In the genomic region with DNA sequence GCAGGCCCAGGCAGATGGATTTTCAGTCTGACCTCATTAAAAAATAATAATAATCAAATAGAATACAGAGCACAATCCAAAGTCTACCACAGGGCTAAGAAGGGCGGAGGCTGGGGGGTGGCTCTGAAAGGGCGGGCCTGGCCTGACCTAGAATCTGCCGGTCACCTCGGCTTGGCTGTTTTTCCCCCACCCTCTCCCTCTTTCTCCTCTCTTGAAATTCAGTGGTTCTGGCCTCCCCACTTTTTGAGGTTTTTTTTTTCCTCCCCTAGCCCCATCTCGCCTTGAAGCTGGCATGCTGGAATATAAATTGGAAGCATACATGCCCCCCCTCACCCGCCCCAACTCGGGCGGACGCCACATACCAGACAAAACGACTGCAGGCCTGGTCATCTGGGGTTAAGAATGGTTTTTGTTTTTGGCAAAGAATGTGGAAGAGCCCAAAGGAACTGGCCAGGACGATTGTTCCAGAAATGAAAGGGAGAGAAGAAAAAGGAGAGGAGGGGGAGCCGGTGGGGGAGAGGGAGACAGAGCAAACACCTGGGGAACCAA, we compare ENCODE assay signal across 14 cellular contexts. TPM values are rescaled to one million over a fixed set of nuclear protein-coding genes. Genes with fewer than 3 reads are reported as not detected.
DNase-seq lines count a peak whose midpoint lies in the region; ATAC-seq and TF ChIP-seq lines count a peak whose summit lies in the region.
"Had no signal": no experiment of that assay in that cellular context is flagged by ENCODE, and none has a peak within 500 bp of the region (broad histone marks: within the 10 kb centered on the region; RNA-seq: fewer than 3 reads in every experiment).

No MANE protein-coding gene starts in this region.

- no peak overlapping the region for H3K9ac ChIP-seq in H9 (ENCODE audit: extremely low read depth, insufficient read length, low read length)

- peak overlapping the region in 1 of 2 experiments; percentile 75; a peak in 3 of 5 replicates for H3K4me3 Mint-ChIP-seq in H9
- H3K4me3 Mint-ChIP-seq: stimulated activated effector memory CD8-positive, alpha-beta T cell treated with anti-CD3 and anti-CD28 coated beads, Interleukin-12 subunit alpha, Interleukin-12 subunit beta, amount 100 ng/mL, for 72 hours had no signal

- H3K4me3 ChIP-seq in esophagus (ENCODE audit: low read depth in 1 of 2, low read length in 2 of 2) (no peak overlapping the region), muscle layer of duodenum (ENCODE audit: low read depth in 1 of 2, low read length in 2 of 2) (no peak overlapping the region), thyroid gland (replicated peaks in 1 of 3) (no peak overlapping the region)

- H2BK120ac ChIP-seq in H9 (ENCODE audit: low read depth, low read length, poor library complexity, severe bottlenecking) = no peak overlapping the region

- TF ChIP-seq POLR2A in thyroid gland (IDR thresholded peaks at IDR 0.05) = no peak

- H3K9me3 ChIP-seq in H9 (ENCODE audit: control insufficient read depth, low read depth, low read length) (no peaks in the 10 kb centered on the region), esophagus (ENCODE audit: control insufficient read depth in 2 of 2, insufficient read depth in 1 of 2, low read depth in 1 of 2, low read length in 1 of 2) (no peaks in the 10 kb centered on the region), muscle layer of duodenum (ENCODE audit: control insufficient read depth in 1 of 2, low read length in 2 of 2) (no peaks in the 10 kb centered on the region), thyroid gland (no peaks in the 10 kb centered on the region)

- H3T11ph ChIP-seq in H9 (ENCODE audit: low read length) = no peak overlapping the region

- no peaks in the 10 kb centered on the region for H3K27me3 ChIP-seq in H9 (ENCODE audit: insufficient read depth, low read length)
- no peaks in the 10 kb centered on the region for H3K27me3 ChIP-seq in esophagus (ENCODE audit: control insufficient read depth in 1 of 2, insufficient read depth in 2 of 2, low read length in 2 of 2)
- H3K27me3 ChIP-seq in muscle layer of duodenum (ENCODE audit: low read depth, low read length) = peaks cover 4% of the 10 kb centered on the region
- H3K27me3 ChIP-seq in thyroid gland = no peaks in the 10 kb centered on the region

- DNase-seq in H9 (no peak), thyroid gland (no peak)
- DNase-seq in activated CD8-positive, alpha-beta memory T cell treated with anti-CD3 and anti-CD28 coated beads for 24 hours = no peak
- DNase-seq: erythroblast; MV-4-11; stimulated activated CD4-positive, alpha-beta T cell treated with anti-CD3 and anti-CD28 coated beads, Interleukin-2, amount 100 ng/mL, for 24 hours had no signal

- H4K8ac ChIP-seq in H9 (replicated peaks; ENCODE audit: insufficient read length, low read depth, low read length) = no peak overlapping the region

- peaks cover 2% of the 10 kb centered on the region; the same call in 1 of the 2 replicates for H3K27me3 Mint-ChIP-seq in H9 (ENCODE audit: low read depth)

- no peak overlapping the region for H3K56ac ChIP-seq in H9 (ENCODE audit: insufficient read length, low read depth, low read length)

- TF ChIP-seq CTCF in H9 (conservative IDR thresholded peaks at IDR 0.05) (no peak), thyroid gland (IDR thresholded peaks at IDR 0.05) (no peak)

- H4K5ac ChIP-seq in H9 (ENCODE audit: insufficient read length, low read depth, low read length) = no peak overlapping the region

- no peak overlapping the region for H2BK20ac ChIP-seq in H9 (ENCODE audit: low read depth, low read length, poor library complexity, severe bottlenecking)

- H4K20me1 ChIP-seq in H9 (ENCODE audit: control insufficient read depth, insufficient read depth, insufficient read length) = no peaks in the 10 kb centered on the region

- no peak overlapping the region for H3K23ac ChIP-seq in H9 (ENCODE audit: insufficient read length, low read depth, low read length)

- peaks cover 0 to 6% of the 10 kb centered on the region in 2 experiments; a peak in 3 of 5 replicates for H3K9me3 Mint-ChIP-seq in H9
- H3K9me3 Mint-ChIP-seq: stimulated activated effector memory CD8-positive, alpha-beta T cell treated with anti-CD3 and anti-CD28 coated beads, Interleukin-12 subunit alpha, Interleukin-12 subunit beta, amount 100 ng/mL, for 72 hours had no signal

- WGBS in H9 (ENCODE audit: extremely low coverage, insufficient read length, low lambda C conversion rate) = no CpG with 5 or more reads among the region's 12 CpGs
- 40 to 49% methylated on average over 12 of the region's 12 CpGs for WGBS in esophagus, 2 donors
- WGBS in thyroid gland, 2 donors = 50 to 56% methylated on average over 12 of the region's 12 CpGs

- H3K4me2 ChIP-seq in H9 (ENCODE audit: insufficient read depth, insufficient read length, low read length) = peak overlapping the region; percentile 14

- no peak overlapping the region for H4K91ac ChIP-seq in H9 (ENCODE audit: insufficient read length, low read depth, low read length)

- H3K18ac ChIP-seq in H9 (ENCODE audit: insufficient read length, low read depth, low read length) = no peak overlapping the region

- no peaks in the 10 kb centered on the region; the same call in 1 of the 2 replicates for H3K4me1 ChIP-seq in H9 (ENCODE audit: insufficient read depth, low read length)
- H3K4me1 ChIP-seq in esophagus (ENCODE audit: control insufficient read depth in 2 of 2, insufficient read depth in 2 of 2, low read length in 1 of 2) = peaks cover 3 to 4% of the 10 kb centered on the region in 2 donors
- peaks cover 0 to 44% of the 10 kb centered on the region in 2 donors for H3K4me1 ChIP-seq in muscle layer of duodenum (ENCODE audit: control insufficient read depth in 1 of 2, insufficient read depth in 2 of 2, low read length in 2 of 2)
- H3K4me1 ChIP-seq in thyroid gland = peaks cover 0 to 4% of the 10 kb centered on the region in 2 donors

- ATAC-seq in HG02870 (IDR thresholded peaks at IDR 0.05; ENCODE audit: unreplicated experiment) (no peak), HG03280 (IDR thresholded peaks at IDR 0.05; ENCODE audit: unreplicated experiment) (no peak), GM21723 (IDR thresholded peaks at IDR 0.05; ENCODE audit: unreplicated experiment) (no peak)
- ATAC-seq: activated CD4-positive, CD25-positive, alpha-beta regulatory T cell treated with anti-CD3 and anti-CD28 coated beads, Interleukin-2, amount 50 U/mL, for 24 hours; stimulated activated effector memory CD8-positive, alpha-beta T cell treated with anti-CD3 and anti-CD28 coated beads, Interleukin-12 subunit alpha, Interleukin-12 subunit beta, amount 100 ng/mL, for 72 hours had no signal

- no peaks in the 10 kb centered on the region for H3K36me3 ChIP-seq in esophagus (ENCODE audit: control insufficient read depth in 2 of 2, insufficient read depth in 2 of 2, low read length in 1 of 2)
- no peaks in the 10 kb centered on the region for H3K36me3 ChIP-seq in muscle layer of duodenum (ENCODE audit: control insufficient read depth in 1 of 2, insufficient read depth in 2 of 2, low read length in 2 of 2)
- no peaks in the 10 kb centered on the region for H3K36me3 ChIP-seq in thyroid gland

- H3K14ac ChIP-seq in H9 (ENCODE audit: insufficient read depth, low read length) = no peak overlapping the region

- H3K27ac ChIP-seq in H9 (ENCODE audit: insufficient read length, low read depth, low read length) (no peak overlapping the region), esophagus (ENCODE audit: low read depth in 2 of 2, low read length in 1 of 2) (peak overlapping the region; percentile 20 to 72), muscle layer of duodenum (ENCODE audit: low read length) (peak overlapping the region; percentile 75), thyroid gland (peak overlapping the region; percentile 19 to 62 (median 33))

- H3K36me3 Mint-ChIP-seq in H9 (ENCODE audit: insufficient read depth in 1 of 3, low read depth in 3 of 3) = peaks cover 0 to 8% (median 7%) of the 10 kb centered on the region in 3 experiments; a peak in 6 of 7 replicates
- H3K36me3 Mint-ChIP-seq: stimulated activated effector memory CD8-positive, alpha-beta T cell treated with anti-CD3 and anti-CD28 coated beads, Interleukin-12 subunit alpha, Interleukin-12 subunit beta, amount 100 ng/mL, for 72 hours had no signal

- H3K23me2 ChIP-seq in H9 (ENCODE audit: insufficient read length, low read depth, low read length, poor library complexity, severe bottlenecking) = peaks cover 7% of the 10 kb centered on the region

- H3K4ac ChIP-seq in H9 (ENCODE audit: low read depth, low read length) = no peak overlapping the region

- peak overlapping the region; percentile 8 to 97 (median 91); a peak in 5 of 7 replicates for H3K27ac Mint-ChIP-seq in H9
- H3K27ac Mint-ChIP-seq: stimulated activated effector memory CD8-positive, alpha-beta T cell treated with anti-CD3 and anti-CD28 coated beads, Interleukin-12 subunit alpha, Interleukin-12 subunit beta, amount 100 ng/mL, for 72 hours had no signal

- H3K4me1 Mint-ChIP-seq in H9 = peaks cover 42 to 70% of the 10 kb centered on the region in 2 experiments
- H3K4me1 Mint-ChIP-seq: stimulated activated effector memory CD8-positive, alpha-beta T cell treated with anti-CD3 and anti-CD28 coated beads, Interleukin-12 subunit alpha, Interleukin-12 subunit beta, amount 100 ng/mL, for 72 hours had no signal

- no peak overlapping the region for H2AK5ac ChIP-seq in H9 (ENCODE audit: insufficient read length, low read length)

- intact Hi-C loops in thyroid gland (cut with DNase I) = no loop called here

- H2AFZ ChIP-seq in H9 (ENCODE audit: low read length) = no peak overlapping the region

- no peaks in the 10 kb centered on the region for H3K79me1 ChIP-seq in H9 (ENCODE audit: insufficient read depth, low read depth, low read length, poor library complexity, severe bottlenecking)

- H2BK15ac ChIP-seq in H9 (ENCODE audit: low read depth, low read length) = no peak overlapping the region

- H2BK5ac ChIP-seq in H9 (ENCODE audit: insufficient read length, low read length) = no peak overlapping the region

- no peak overlapping the region for H2BK12ac ChIP-seq in H9 (ENCODE audit: insufficient read length, low read depth, low read length)

- no peaks in the 10 kb centered on the region for H3K79me2 ChIP-seq in H9 (ENCODE audit: insufficient read depth, low read length)

RNA-seq across cellular contexts. Expression of gene MN1, which starts 25.1 kb away (rescaled TPM):
- 2.7 and 2.8 TPM in 2 replicates for total RNA-seq in H9 (2021)
- polyA plus RNA-seq in esophagus = 1 to 10 TPM in 1 of 2 donors, under 1 TPM in 1; 0.94 to 1.5 TPM
- total RNA-seq in thyroid gland = 1 to 10 TPM; 2.5 to 4.5 (median 2.9) TPM
- total RNA-seq: HT-29 had no signal
